In genomic region chr7:151343516-151343915, GRCh38 we compare ENCODE assay signal across 16 cellular contexts. TPM values are rescaled to one million over a fixed set of nuclear protein-coding genes. Genes with fewer than 3 reads are reported as not detected.
A peak's percentile ranks its signal among the peaks of the same experiment; 100 is the strongest.
DNase-seq lines count a peak whose midpoint lies in the region; ATAC-seq and TF ChIP-seq lines count a peak whose summit lies in the region.
"Had no signal": no experiment of that assay in that cellular context is flagged by ENCODE, and none has a peak within 500 bp of the region (broad histone marks: within the 10 kb centered on the region; RNA-seq: fewer than 3 reads in every experiment).

No MANE protein-coding gene starts in this region.

- peak overlapping the region in 10 of 11 experiments; percentile 65 to 92 (median 88); a peak in 13 of 22 replicates for H3K4me2 ChIP-seq in BLaER1 treated with 17β-estradiol and CSF1 and Interleukin-3, amounts not matched to agents 10 nM and 100 nM

- H3K9me3 Mint-ChIP-seq in Calu3 (ENCODE audit: low read depth, unreplicated experiment): no peaks in the 10 kb centered on the region
- peaks cover 8% of the 10 kb centered on the region for H3K9me3 Mint-ChIP-seq in activated CD8-positive, alpha-beta T cell treated with anti-CD3 and anti-CD28 coated beads for 36 hours
- peaks cover 0 to 6% (median 3%) of the 10 kb centered on the region in 7 donors for H3K9me3 Mint-ChIP-seq in naive B cell

- H3K27ac Mint-ChIP-seq in Calu3 (ENCODE audit: unreplicated experiment) (no peak overlapping the region), naive B cell (peak overlapping the region; percentile 38 to 92 (median 72))
- H3K27ac Mint-ChIP-seq in activated CD8-positive, alpha-beta T cell treated with anti-CD3 and anti-CD28 coated beads for 36 hours: peak overlapping the region; percentile 82

- H3K36me3 Mint-ChIP-seq in Calu3 (ENCODE audit: insufficient read depth, unreplicated experiment) (peaks cover 32% of the 10 kb centered on the region), naive B cell (peaks cover 0 to 14% of the 10 kb centered on the region in 2 donors)
- H3K36me3 Mint-ChIP-seq in activated CD8-positive, alpha-beta T cell treated with anti-CD3 and anti-CD28 coated beads for 36 hours (ENCODE audit: low read depth): peaks cover 25% of the 10 kb centered on the region

- H3K4me1 Mint-ChIP-seq in Calu3 (ENCODE audit: low read depth, unreplicated experiment) (peaks cover 14% of the 10 kb centered on the region), naive B cell (peaks cover 17 to 46% (median 35%) of the 10 kb centered on the region in 3 donors)
- H3K4me1 Mint-ChIP-seq in activated CD8-positive, alpha-beta T cell treated with anti-CD3 and anti-CD28 coated beads for 36 hours (ENCODE audit: low read depth): peaks cover 55% of the 10 kb centered on the region

- TF ChIP-seq CTCF in Calu3 (IDR thresholded peaks at IDR 0.05; ENCODE audit: unreplicated experiment): no peak
- no peak for TF ChIP-seq CTCF in activated CD8-positive, alpha-beta T cell treated with anti-CD3 and anti-CD28 coated beads for 36 hours (IDR thresholded peaks at IDR 0.05)

- no peaks in the 10 kb centered on the region for H3K9me3 ChIP-seq in BLaER1 treated with 17β-estradiol and CSF1 and Interleukin-3, amounts not matched to agents 10 nM and 100 nM (replicated peaks in 1 of 11)

- CTCF ChIA-PET in Calu3 (lab: Charles Lee): no interaction called here
- CTCF ChIA-PET in activated CD8-positive, alpha-beta T cell treated with anti-CD3 and anti-CD28 coated beads for 36 hours (lab: Charles Lee): interaction anchor here (2.2 to 6.3 kb wide), 3 partner anchors 9 to 28 kb away, joined by 5 to 74 read pairs (median 35); no protein-coding TSS in a partner anchor

- ATAC-seq in activated CD8-positive, alpha-beta T cell treated with anti-CD3 and anti-CD28 coated beads for 36 hours: no peak
- ATAC-seq in naive B cell (ENCODE audit: low read depth in 2 of 2) (no peak), esophagus mucosa (no peak)

- H4K20me1 ChIP-seq in BLaER1 treated with 17β-estradiol and CSF1 and Interleukin-3, amounts not matched to agents 10 nM and 100 nM: no peaks in the 10 kb centered on the region; a peak in 1 of 22 replicates

- DNase-seq in Calu3: no peak
- DNase-seq in activated CD8-positive, alpha-beta T cell treated with anti-CD3 and anti-CD28 coated beads for 36 hours: no peak
- DNase-seq in naive B cell: no peak
- DNase-seq in DMS79 (lab: John Stamatoyannopoulos, UW): no peak
- DNase-seq in SK-N-DZ (ENCODE audit: low spot score): no peak
- DNase-seq in activated gamma-delta T cell treated with Interleukin-2 at 50 U/mL for 16 hours: no peak
- DNase-seq: activated CD8-positive, alpha-beta memory T cell treated with anti-CD3 and anti-CD28 coated beads, Interleukin-2, amount 50 U/mL, for 48 hours; effector CD8-positive, alpha-beta T cell; GDM1; KG1; NCI-H146; NCI-H524; nucleus accumbens had no signal

- POLR2A ChIA-PET in activated CD8-positive, alpha-beta T cell treated with anti-CD3 and anti-CD28 coated beads for 36 hours (lab: Charles Lee): interaction anchor here (1.2 kb wide), 1 partner anchor 66 kb away, joined by 3 read pairs; the partner anchor contains the start of gene WDR86

- no TSS peak for BruUV-seq in Calu3 (replicated peaks; lab: Mats Ljungman, UMichigan)

- peak overlapping the region in 2 of 11 experiments; percentile 86; a peak in 3 of 22 replicates for H3K9ac ChIP-seq in BLaER1 treated with 17β-estradiol and CSF1 and Interleukin-3, amounts not matched to agents 10 nM and 100 nM

- no peak overlapping the region; a peak in 1 of 22 replicates for H3K27ac ChIP-seq in BLaER1 treated with 17β-estradiol and CSF1 and Interleukin-3, amounts not matched to agents 10 nM and 100 nM

- H3K4me3 Mint-ChIP-seq in Calu3 (ENCODE audit: low read depth, unreplicated experiment): peak overlapping the region; percentile 70
- H3K4me3 Mint-ChIP-seq in activated CD8-positive, alpha-beta T cell treated with anti-CD3 and anti-CD28 coated beads for 36 hours: peak overlapping the region; percentile 75
- H3K4me3 Mint-ChIP-seq in naive B cell: peak overlapping the region in 7 of 8 donors; percentile 22 to 97 (median 78)

- no peaks in the 10 kb centered on the region for H3K27me3 ChIP-seq in BLaER1 treated with 17β-estradiol and CSF1 and Interleukin-3, amounts not matched to agents 10 nM and 100 nM

- intact Hi-C loops in Calu3 (cut with micrococcal nuclease; ENCODE audit: unreplicated experiment): no loop called here
- intact Hi-C loops in activated CD8-positive, alpha-beta T cell treated with anti-CD3 and anti-CD28 coated beads for 36 hours (cut with micrococcal nuclease): no loop called here

- H3K4me3 ChIP-seq in BLaER1 treated with 17β-estradiol and CSF1 and Interleukin-3, amounts not matched to agents 10 nM and 100 nM: no peak overlapping the region
- H3K4me3 ChIP-seq: lung had no signal

- H3K4me1 ChIP-seq in BLaER1 treated with 17β-estradiol and CSF1 and Interleukin-3, amounts not matched to agents 10 nM and 100 nM: peaks cover 23 to 41% (median 33%) of the 10 kb centered on the region in 10 experiments

- peaks cover 26 to 40% (median 30%) of the 10 kb centered on the region in 11 experiments for H3K36me3 ChIP-seq in BLaER1 treated with 17β-estradiol and CSF1 and Interleukin-3, amounts not matched to agents 10 nM and 100 nM

- H3K27me3 Mint-ChIP-seq in Calu3 (ENCODE audit: unreplicated experiment): no peaks in the 10 kb centered on the region
- H3K27me3 Mint-ChIP-seq in activated CD8-positive, alpha-beta T cell treated with anti-CD3 and anti-CD28 coated beads for 36 hours: no peaks in the 10 kb centered on the region
- H3K27me3 Mint-ChIP-seq in naive B cell: no peaks in the 10 kb centered on the region

RNA-seq across cellular contexts. Expression of gene NUB1, which starts 1.9 kb away (rescaled TPM):
- total RNA-seq in Calu3 (2022) (56.2 and 69.2 TPM in 2 replicates), esophagus mucosa (19.8 TPM)
- 10 to 100 TPM; 41.0 to 42.5 TPM for total RNA-seq in activated CD8-positive, alpha-beta T cell treated with anti-CD3 and anti-CD28 coated beads for 36 hours
- 10 to 100 TPM; 36.5 to 89.7 (median 71.1) TPM for polyA plus RNA-seq in naive B cell (ENCODE audit: low read depth in 6 of 6)
- polyA plus RNA-seq in SK-N-DZ (2014; cell fraction: cytosol; rRNA removed): 56.2 and 59.4 TPM in 2 replicates
- 45.9 and 61.1 TPM in 2 replicates for polyA plus RNA-seq in SK-N-DZ (2014; cell fraction: nucleus; rRNA removed)
